1 cellular context compared by ENCODE assay signal in genomic region chr14:102262894-102263462, GRCh38.
TF ChIP-seq lines count a peak whose summit lies in the region.

No MANE protein-coding gene starts in this region.

TF ChIP-seq in HepG2, 621 proteins besides CTCF, POLR2A, EP300 and RAD21 (continued from another document and continues in another):
- no peak for TF ChIP-seq LRRFIP1 (CRISPR knock-in tag; conservative IDR thresholded peaks at IDR 0.05)
- no peak for TF ChIP-seq NR2F1 (CRISPR knock-in tag; IDR thresholded peaks at IDR 0.05)
- TF ChIP-seq DNMT1 (CRISPR knock-in tag; IDR thresholded peaks at IDR 0.05) = no peak
- no peak for TF ChIP-seq REXO4 (CRISPR knock-in tag; IDR thresholded peaks at IDR 0.05; ENCODE audit: borderline replicate concordance)
- TF ChIP-seq NFRKB (IDR thresholded peaks at IDR 0.05) = no peak
- no peak for TF ChIP-seq ZBTB26 (CRISPR knock-in tag; IDR thresholded peaks at IDR 0.05; ENCODE audit: borderline replicate concordance)
- no peak for TF ChIP-seq THAP9 (CRISPR knock-in tag; IDR thresholded peaks at IDR 0.05; ENCODE audit: borderline replicate concordance)
- TF ChIP-seq HNF1B (CRISPR knock-in tag; IDR thresholded peaks at IDR 0.05) = no peak
- no peak for TF ChIP-seq ZNF841 (CRISPR knock-in tag; IDR thresholded peaks at IDR 0.05; ENCODE audit: borderline replicate concordance)
- peak; percentile 40; the same call in 1 of the 2 replicates for TF ChIP-seq GMEB1 (CRISPR knock-in tag; IDR thresholded peaks at IDR 0.05; ENCODE audit: borderline replicate concordance)
- peak; percentile 86 for TF ChIP-seq HOXA3 (CRISPR knock-in tag; IDR thresholded peaks at IDR 0.05)
- TF ChIP-seq GPN1 (CRISPR knock-in tag; IDR thresholded peaks at IDR 0.05; ENCODE audit: borderline replicate concordance) = no peak
- TF ChIP-seq ZNF639 (CRISPR knock-in tag; conservative IDR thresholded peaks at IDR 0.05) = no peak; the same call in 1 of the 2 replicates
- TF ChIP-seq TFDP2 (CRISPR knock-in tag; IDR thresholded peaks at IDR 0.05) = peak; percentile 85
- no peak for TF ChIP-seq ZNF574 (CRISPR knock-in tag; IDR thresholded peaks at IDR 0.05)
- TF ChIP-seq ZNF484 (CRISPR knock-in tag; IDR thresholded peaks at IDR 0.05; ENCODE audit: borderline replicate concordance, low read depth) = no peak
- no peak for TF ChIP-seq FOXO1 (CRISPR knock-in tag; IDR thresholded peaks at IDR 0.05)
- TF ChIP-seq KAT8 (CRISPR knock-in tag; IDR thresholded peaks at IDR 0.05) = peak; percentile 43
- no peak for TF ChIP-seq SSRP1 (CRISPR knock-in tag; IDR thresholded peaks at IDR 0.05)
- TF ChIP-seq RARG (CRISPR knock-in tag; IDR thresholded peaks at IDR 0.05; ENCODE audit: low read depth) = no peak
- no peak for TF ChIP-seq ARID3A (IDR thresholded peaks at IDR 0.05; ENCODE audit: low read depth, low read length)
- no peak for TF ChIP-seq ZNF280D (CRISPR knock-in tag; IDR thresholded peaks at IDR 0.05)
- no peak for TF ChIP-seq ZNF207 (IDR thresholded peaks at IDR 0.05; ENCODE audit: borderline replicate concordance)
- TF ChIP-seq ZBTB8A (CRISPR knock-in tag; IDR thresholded peaks at IDR 0.05; ENCODE audit: borderline replicate concordance, low read depth) = no peak
- no peak for TF ChIP-seq ZNF879 (CRISPR knock-in tag; IDR thresholded peaks at IDR 0.05)
- no peak for TF ChIP-seq LBX2 (CRISPR knock-in tag; IDR thresholded peaks at IDR 0.05; ENCODE audit: borderline replicate concordance)
- TF ChIP-seq ZHX1 (CRISPR knock-in tag; IDR thresholded peaks at IDR 0.05; ENCODE audit: low read depth) = no peak
- no peak for TF ChIP-seq ZNF816 (CRISPR knock-in tag; IDR thresholded peaks at IDR 0.05; ENCODE audit: borderline replicate concordance)
